8 cellular contexts compared by ENCODE assay signal in the genomic region with DNA sequence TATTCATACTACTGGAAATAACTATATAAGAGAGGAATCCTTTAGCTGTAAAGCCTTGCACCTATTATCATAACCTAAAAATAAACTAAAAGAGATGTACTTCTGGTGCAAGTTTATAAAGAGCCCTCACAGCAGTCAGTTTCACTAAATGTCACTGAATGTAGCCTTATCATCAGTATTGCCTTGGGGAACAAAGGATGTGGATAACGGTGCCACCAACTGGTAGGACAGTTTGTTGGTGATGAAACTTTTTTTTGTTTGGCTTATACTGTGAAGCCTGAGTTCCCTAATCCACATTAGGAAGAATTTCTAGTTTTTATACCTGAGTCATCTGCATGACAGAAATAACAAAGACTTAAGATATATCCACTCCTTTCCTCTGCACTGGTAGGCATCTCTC.
A peak's percentile ranks its signal among the peaks of the same experiment; 100 is the strongest.
DNase-seq lines count a peak whose midpoint lies in the region; FAIRE-seq and TF ChIP-seq lines count a peak whose summit lies in the region.

No MANE protein-coding gene starts in this region.

- CTCF ChIA-PET in activated CD4-positive, alpha-beta memory T cell treated with anti-CD3 and anti-CD28 coated beads for 36 hours (lab: Charles Lee), result no interaction called here

- H3K27me3 Mint-ChIP-seq in activated CD4-positive, alpha-beta memory T cell treated with anti-CD3 and anti-CD28 coated beads for 36 hours, result peaks cover 3% of the 10 kb centered on the region

- no peak overlapping the region for H3K9ac ChIP-seq in colonic mucosa (ENCODE audit: low read depth in 2 of 2, low read length in 2 of 2)

- H3K4me3 Mint-ChIP-seq in activated CD4-positive, alpha-beta memory T cell treated with anti-CD3 and anti-CD28 coated beads for 36 hours, result no peak overlapping the region

- no peak overlapping the region for H3K27ac Mint-ChIP-seq in activated CD4-positive, alpha-beta memory T cell treated with anti-CD3 and anti-CD28 coated beads for 36 hours

- FAIRE-seq in bronchial epithelial cell (lab: Jason Lieb, UNC), result no peak

- H3K9me3 Mint-ChIP-seq in activated CD4-positive, alpha-beta memory T cell treated with anti-CD3 and anti-CD28 coated beads for 36 hours, result no peaks in the 10 kb centered on the region

- intact Hi-C loops in ovary (cut with DNase I), result loop anchor here in 1 of 4 donors (10.0 kb wide), 1 partner anchor 382 kb away; a partner anchor contains a TSS
- intact Hi-C loops in colonic mucosa (cut with DNase I), result no loop called here
- intact Hi-C loops in activated CD4-positive, alpha-beta memory T cell treated with anti-CD3 and anti-CD28 coated beads for 36 hours (cut with micrococcal nuclease), result no loop called here

- H3K27ac ChIP-seq in ovary, result no peak overlapping the region
- no peak overlapping the region for H3K27ac ChIP-seq in colonic mucosa

- H3K4me1 Mint-ChIP-seq in activated CD4-positive, alpha-beta memory T cell treated with anti-CD3 and anti-CD28 coated beads for 36 hours (ENCODE audit: low read depth), result no peaks in the 10 kb centered on the region

- 35 to 53% (median 47%) methylated on average over 1 of the region's 1 CpG for WGBS in ovary, 3 donors

- POLR2A ChIA-PET in activated CD4-positive, alpha-beta memory T cell treated with anti-CD3 and anti-CD28 coated beads for 36 hours (lab: Charles Lee), result no interaction called here

- H3K4me3 ChIP-seq in bronchial epithelial cell (ENCODE audit: low read depth, low read length), result no peak overlapping the region
- H3K4me3 ChIP-seq in ovary, result no peak overlapping the region
- H3K4me3 ChIP-seq in colonic mucosa, result no peak overlapping the region

- TF ChIP-seq POLR2A in ovary (IDR thresholded peaks at IDR 0.05), result no peak

- no peaks in the 10 kb centered on the region for H3K9me3 ChIP-seq in ovary
- no peaks in the 10 kb centered on the region for H3K9me3 ChIP-seq in colonic mucosa

- H3K36me3 ChIP-seq in bronchial epithelial cell (ENCODE audit: control insufficient read depth, insufficient read depth, low read length) (no peaks in the 10 kb centered on the region), ovary (no peaks in the 10 kb centered on the region), colonic mucosa (no peaks in the 10 kb centered on the region)

- no peaks in the 10 kb centered on the region for H3K36me3 Mint-ChIP-seq in activated CD4-positive, alpha-beta memory T cell treated with anti-CD3 and anti-CD28 coated beads for 36 hours

- H3K4me1 ChIP-seq in ovary (ENCODE audit: insufficient read depth) (no peaks in the 10 kb centered on the region), colonic mucosa (no peaks in the 10 kb centered on the region)

- DNase-seq in NCI-H524 (lab: John Stamatoyannopoulos, UW) (peak; percentile 16 to 46), NCI-H524 treated with DMSO at 0.1 percent for 48 hours (lab: John Stamatoyannopoulos, UW) (no peak), NCI-H1694 treated with DMSO at 0.1 percent for 48 hours (lab: John Stamatoyannopoulos, UW) (peak; percentile 46), bronchial epithelial cell (ENCODE audit: low read depth) (peak; percentile 51), ovary (peak in 2 of 5 donors; percentile 36 to 46), colonic mucosa (no peak), GM19238 (ENCODE audit: insufficient read length, low spot score) (no peak)
- DNase-seq in activated CD4-positive, alpha-beta memory T cell treated with anti-CD3 and anti-CD28 coated beads for 36 hours, result no peak

- H3K27me3 ChIP-seq in bronchial epithelial cell (ENCODE audit: control insufficient read depth, insufficient read depth, low read length) (no peaks in the 10 kb centered on the region), ovary (no peaks in the 10 kb centered on the region), colonic mucosa (no peaks in the 10 kb centered on the region)

- peak; percentile 41 for TF ChIP-seq CTCF in bronchial epithelial cell (IDR thresholded peaks at IDR 0.05; ENCODE audit: insufficient read depth, low read length, severe bottlenecking)
- peak; percentile 19 to 44 (median 29) for TF ChIP-seq CTCF in ovary (IDR thresholded peaks at IDR 0.05)
- TF ChIP-seq CTCF in colonic mucosa (IDR thresholded peaks at IDR 0.05), result no peak

- TF ChIP-seq EP300 in ovary (IDR thresholded peaks at IDR 0.05), result no peak

Comparison
In these comparisons a context has a peak if more than half of its experiments do, and no peak if none do; other contexts are left out.
1. DNase-seq: peak in NCI-H524 (2 of 2), NCI-H1694 treated with DMSO at 0.1 percent for 48 hours (single experiment) and bronchial epithelial cell (single experiment); none in NCI-H524 treated with DMSO at 0.1 percent for 48 hours (single experiment), colonic mucosa (single experiment), GM19238 (single experiment) and activated CD4-positive, alpha-beta memory T cell treated with anti-CD3 and anti-CD28 coated beads for 36 hours (single experiment).